In genomic region chrX:68556036-68556435, GRCh38 we compare ENCODE assay signal across 6 cellular contexts.
"Had no signal": no experiment of that assay in that cellular context is flagged by ENCODE, and none has a peak within 500 bp of the region (broad histone marks: within the 10 kb centered on the region; RNA-seq: fewer than 3 reads in every experiment).

No MANE protein-coding gene starts in this region.

- ATAC-seq: GM23338, HepG2 had no signal

- DNase-seq: H9, HCEC 1CT, HFFc6, KG1 had no signal

- H3K4me3 ChIP-seq: GM23338 had no signal

- H2AFZ ChIP-seq: GM23338 had no signal

- H3K4me2 ChIP-seq: GM23338 had no signal
